Comparison of ENCODE assay signal across 12 cellular contexts in the genomic region with DNA sequence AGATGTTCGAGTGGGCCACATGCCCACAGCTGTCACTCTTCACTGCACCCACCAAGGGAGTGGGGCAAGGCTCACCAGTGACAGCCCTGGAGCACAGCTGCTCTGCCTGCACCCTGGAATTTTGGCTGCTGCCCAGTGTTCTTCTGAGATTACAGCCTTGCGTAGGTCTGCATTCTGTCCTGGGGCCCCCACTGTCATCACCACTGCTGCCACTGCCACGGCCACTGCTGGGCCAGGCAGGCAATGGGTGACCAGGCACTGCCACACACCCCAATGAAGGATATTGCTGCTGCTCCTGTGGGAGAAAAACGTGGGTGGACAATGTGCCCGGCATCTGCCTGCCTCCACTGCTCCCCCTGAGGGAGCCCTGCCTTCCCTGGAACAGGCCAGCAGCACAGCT.
DNase-seq lines count a peak whose midpoint lies in the region; ATAC-seq and TF ChIP-seq lines count a peak whose summit lies in the region.
"Had no signal": no experiment of that assay in that cellular context is flagged by ENCODE, and none has a peak within 500 bp of the region (broad histone marks: within the 10 kb centered on the region; RNA-seq: fewer than 3 reads in every experiment).

No MANE protein-coding gene starts in this region.

- DNase-seq in heart right ventricle (peak; percentile 36 to 45), iPS-NIHi11 (ENCODE audit: low spot score) (peak; percentile 11), spleen (peak; percentile 45), SJCRH30 (no peak)
- DNase-seq in activated effector memory CD4-positive, alpha-beta T cell treated with anti-CD3 and anti-CD28 coated beads, Interleukin-2, amount 50 U/mL, for 16 hours: no peak
- DNase-seq: C1 segment of cervical spinal cord; CD4-positive, alpha-beta T cell; DMS79 treated with DMSO at 0.1 percent for 48 hours; EL; GM23248 had no signal

- WGBS in heart right ventricle, 2 donors: 42 to 54% methylated on average over 5 of the region's 5 CpGs
- 61 to 79% (median 75%) methylated on average over 3 to 5 of the region's 5 CpGs for WGBS in spleen, 5 donors

- no peak for TF ChIP-seq POLR2A in spleen (IDR thresholded peaks at IDR 0.05)

- H3K4me3 ChIP-seq in heart right ventricle (no peak overlapping the region), spleen (no peak overlapping the region), SJCRH30 (no peak overlapping the region)
- H3K4me3 ChIP-seq: GM23248 had no signal

- H3K4me1 ChIP-seq in heart right ventricle: no peaks in the 10 kb centered on the region
- no peaks in the 10 kb centered on the region for H3K4me1 ChIP-seq in spleen
- no peaks in the 10 kb centered on the region for H3K4me1 ChIP-seq in SJCRH30

- ATAC-seq in esophagus mucosa: peak; percentile 15
- ATAC-seq in heart right ventricle: peak in 7 of 8 donors; percentile 35 to 96 (median 87)
- no peak for ATAC-seq in HG03045 (IDR thresholded peaks at IDR 0.05; ENCODE audit: unreplicated experiment)

- H3K27ac ChIP-seq in heart right ventricle (no peak overlapping the region), spleen (no peak overlapping the region), SJCRH30 (no peak overlapping the region)
- H3K27ac ChIP-seq: GM23248 had no signal

- H3K36me3 ChIP-seq in heart right ventricle: no peaks in the 10 kb centered on the region
- no peaks in the 10 kb centered on the region for H3K36me3 ChIP-seq in spleen
- no peaks in the 10 kb centered on the region for H3K36me3 ChIP-seq in SJCRH30

- TF ChIP-seq CTCF in heart right ventricle (IDR thresholded peaks at IDR 0.05) (no peak), spleen (IDR thresholded peaks at IDR 0.05 in 8 of 11, conservative IDR thresholded peaks at IDR 0.05 in 3 of 11) (no peak)

- intact Hi-C loops in heart right ventricle (cut with DNase I) (no loop called here), spleen (cut with DNase I; ENCODE audit: low total_unique reads) (no loop called here)

- H3K27me3 ChIP-seq in heart right ventricle (no peaks in the 10 kb centered on the region), spleen (replicated peaks in 1 of 7) (no peaks in the 10 kb centered on the region), SJCRH30 (no peaks in the 10 kb centered on the region)

- H3K9me3 ChIP-seq in heart right ventricle (peaks cover 0 to 29% (median 0%) of the 10 kb centered on the region in 11 donors), spleen (peaks cover 0 to 50% (median 31%) of the 10 kb centered on the region in 8 donors), SJCRH30 (replicated peaks) (no peaks in the 10 kb centered on the region)

Comparison
In these comparisons a context has a peak if more than half of its experiments do, and no peak if none do; other contexts are left out.
1. DNase-seq: peak in heart right ventricle (2 of 2), iPS-NIHi11 (single experiment) and spleen (single experiment); none in SJCRH30 (0 of 2) and activated effector memory CD4-positive, alpha-beta T cell treated with anti-CD3 and anti-CD28 coated beads, Interleukin-2, amount 50 U/mL, for 16 hours (single experiment).